8 cellular contexts compared by ENCODE assay signal in the genomic region with DNA sequence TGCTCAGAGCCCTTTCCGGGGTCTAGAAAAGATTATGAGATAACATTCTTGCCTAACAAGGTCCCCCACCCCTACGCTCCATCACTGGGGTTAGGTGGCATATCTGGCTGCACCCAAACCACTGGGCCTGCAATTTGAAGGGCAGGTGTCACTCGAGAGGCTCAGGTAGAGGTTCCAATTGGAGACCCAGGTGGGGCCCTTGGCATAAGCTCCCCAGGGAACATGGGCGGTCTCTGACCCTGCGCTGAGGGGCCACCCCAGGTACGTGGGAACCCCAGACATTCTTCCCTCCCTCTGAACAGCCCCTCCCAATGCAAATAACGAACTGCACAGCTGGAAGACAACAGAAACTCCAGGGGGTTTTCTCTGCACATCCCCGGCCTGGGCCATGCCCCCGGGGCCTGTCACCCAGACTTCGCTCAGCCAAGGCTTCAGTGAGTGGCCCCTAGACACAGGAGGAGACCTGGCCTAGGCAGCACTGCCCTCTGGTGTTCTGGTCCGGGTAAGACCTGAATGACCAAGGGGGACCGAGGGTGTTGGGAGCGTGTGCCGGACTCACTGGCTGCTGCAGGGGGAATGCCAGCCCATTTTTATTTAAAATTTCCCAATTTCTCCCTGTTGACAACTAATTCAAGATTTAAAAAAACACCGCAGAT. TPM values are rescaled to one million over a fixed set of nuclear protein-coding genes. Genes with fewer than 3 reads are reported as not detected.
A peak's percentile ranks its signal among the peaks of the same experiment; 100 is the strongest.
DNase-seq lines count a peak whose midpoint lies in the region; ATAC-seq and TF ChIP-seq lines count a peak whose summit lies in the region.

No MANE protein-coding gene starts in this region.

- TF ChIP-seq CTCF in C4-2B (conservative IDR thresholded peaks at IDR 0.05): peak; percentile 76
- peak; percentile 64 to 74 (median 68) for TF ChIP-seq CTCF in HCT116 (IDR thresholded peaks at IDR 0.05 in 2 of 3, conservative IDR thresholded peaks at IDR 0.05 in 1 of 3; ENCODE audit: borderline replicate concordance in 1 of 3, insufficient read depth in 1 of 3, low read depth in 2 of 3, low read length in 2 of 3)
- TF ChIP-seq CTCF in Panc1 (IDR thresholded peaks at IDR 0.05): peak; percentile 93
- peak; percentile 75 to 97 (median 89) for TF ChIP-seq CTCF in sigmoid colon (IDR thresholded peaks at IDR 0.05)

- in situ Hi-C loops in Panc1 (cut with HindIII; ENCODE audit: low pct_unique_long_range_greater_than_20kb, low sequenced_read_pairs): no loop called here

- no peaks in the 10 kb centered on the region for H3K9me3 Mint-ChIP-seq in activated naive CD8-positive, alpha-beta T cell treated with anti-CD3 and anti-CD28 coated beads, Interleukin-2, amount 50 U/mL, for 24 hours

- no peaks in the 10 kb centered on the region for H3K27me3 ChIP-seq in HCT116 (ENCODE audit: insufficient read depth, low read length)
- no peaks in the 10 kb centered on the region for H3K27me3 ChIP-seq in Panc1 (ENCODE audit: control insufficient read depth, insufficient read depth, low read length)
- no peaks in the 10 kb centered on the region for H3K27me3 ChIP-seq in sigmoid colon

- peak; percentile 18 for DNase-seq in HCT116 (ENCODE audit: low read depth, low spot score)
- DNase-seq in Panc1 (ENCODE audit: low read depth, low spot score): peak; percentile 13
- DNase-seq in activated naive CD8-positive, alpha-beta T cell treated with anti-CD3 and anti-CD28 coated beads, Interleukin-2, amount 50 U/mL, for 24 hours: peak; percentile 60
- DNase-seq in left cardiac atrium: peak; percentile 58
- DNase-seq in sigmoid colon: peak; percentile 87

- no peaks in the 10 kb centered on the region for H3K9me2 ChIP-seq in HCT116 (ENCODE audit: insufficient read depth)

- peaks cover 6% of the 10 kb centered on the region for H3K4me1 Mint-ChIP-seq in activated naive CD8-positive, alpha-beta T cell treated with anti-CD3 and anti-CD28 coated beads, Interleukin-2, amount 50 U/mL, for 24 hours

- no peak overlapping the region for H3K4me3 Mint-ChIP-seq in activated naive CD8-positive, alpha-beta T cell treated with anti-CD3 and anti-CD28 coated beads, Interleukin-2, amount 50 U/mL, for 24 hours

- H3K36me3 ChIP-seq in HCT116 (ENCODE audit: control insufficient read depth in 1 of 2, insufficient read depth in 2 of 2, low read length in 2 of 2): peaks cover 16 to 28% of the 10 kb centered on the region in 2 experiments; a peak in 3 of 4 replicates
- no peaks in the 10 kb centered on the region; the same call in 1 of the 2 replicates for H3K36me3 ChIP-seq in Panc1 (ENCODE audit: control insufficient read depth, insufficient read depth, low read length)
- H3K36me3 ChIP-seq in sigmoid colon: peaks cover 13 to 56% (median 20%) of the 10 kb centered on the region in 4 donors

- no peak overlapping the region for H3K4me2 ChIP-seq in HCT116 (ENCODE audit: low read length)

- POLR2A ChIA-PET in HCT116 (lab: Charles Lee) (no interaction called here), Panc1 (lab: Charles Lee) (no interaction called here)

- 80 to 81% methylated on average over 15 of the region's 15 CpGs for WGBS in sigmoid colon, 2 donors

- no peak for TF ChIP-seq POLR2A in HCT116 (IDR thresholded peaks at IDR 0.05; ENCODE audit: borderline replicate concordance, extremely low read depth, insufficient read depth, insufficient read length)
- no peak for TF ChIP-seq POLR2A in sigmoid colon (IDR thresholded peaks at IDR 0.05)

- peak; percentile 80 for ATAC-seq in HCT116
- ATAC-seq in Panc1: peak; percentile 68
- ATAC-seq in activated naive CD8-positive, alpha-beta T cell treated with anti-CD3 and anti-CD28 coated beads, Interleukin-2, amount 50 U/mL, for 24 hours: peak; percentile 44
- peak; percentile 15 to 46 for ATAC-seq in left cardiac atrium
- no peak for ATAC-seq in HG03565 (IDR thresholded peaks at IDR 0.05; ENCODE audit: unreplicated experiment)
- ATAC-seq in HG02642 (IDR thresholded peaks at IDR 0.05; ENCODE audit: poor library complexity, unreplicated experiment): no peak

- no peak overlapping the region for H3K9ac ChIP-seq in HCT116 (ENCODE audit: low read length)

- H3K27ac ChIP-seq in C4-2B (no peak overlapping the region), HCT116 (ENCODE audit: low read depth, low read length) (no peak overlapping the region), Panc1 (ENCODE audit: low read length) (no peak overlapping the region), sigmoid colon (peak overlapping the region in 2 of 4 donors; percentile 25 to 99)

- BruUV-seq in HCT116 (replicated peaks; lab: Mats Ljungman, UMichigan) (no TSS peak), Panc1 (replicated peaks; lab: Mats Ljungman, UMichigan) (no TSS peak)

- H3K9me3 ChIP-seq in HCT116 (ENCODE audit: control insufficient read depth in 1 of 2, insufficient read depth in 1 of 2, low read depth in 1 of 2, low read length in 2 of 2) (no peaks in the 10 kb centered on the region), Panc1 (ENCODE audit: control insufficient read depth, insufficient read depth, low read depth, low read length) (no peaks in the 10 kb centered on the region), sigmoid colon (no peaks in the 10 kb centered on the region)

- RAD21 ChIA-PET in HCT116 (lab: Charles Lee; ENCODE audit: low non-redundant PET in 1 of 2, low total read pairs in 2 of 2, uncharacterized antibody in 2 of 2, unreplicated experiment in 2 of 2): no interaction called here

- peak; percentile 84 for TF ChIP-seq RAD21 in HCT116 (IDR thresholded peaks at IDR 0.05; ENCODE audit: low read depth)

- intact Hi-C loops in HCT116 (cut with micrococcal nuclease) (loop anchor here (1.0 kb wide), 2 partner anchors 80 to 113 kb away; no protein-coding TSS in a partner anchor), Panc1 (cut with micrococcal nuclease; ENCODE audit: unreplicated experiment) (loop anchor here (1.0 to 2.0 kb wide), 2 partner anchors 81 to 112 kb away; no protein-coding TSS in a partner anchor), left cardiac atrium (cut with DNase I) (loop anchor here in 1 of 2 donors (5.0 kb wide), 1 partner anchor 80 kb away; no protein-coding TSS in a partner anchor), sigmoid colon (cut with DNase I) (loop anchor here (1.0 kb wide), 2 partner anchors 80 to 112 kb away; no protein-coding TSS in a partner anchor)

- CTCF ChIA-PET in HCT116 (lab: Charles Lee) (interaction anchor here (1.0 kb wide), 1 partner anchor 112 kb away, joined by 3 read pairs; no protein-coding TSS in a partner anchor), Panc1 (lab: Charles Lee) (interaction anchor here (1.3 to 1.6 kb wide), 3 partner anchors 81 to 113 kb away, joined by 3 to 7 read pairs (median 4); no protein-coding TSS in a partner anchor)

- TF ChIP-seq EP300 in sigmoid colon (IDR thresholded peaks at IDR 0.05): no peak

- no peak overlapping the region for H3K27ac Mint-ChIP-seq in activated naive CD8-positive, alpha-beta T cell treated with anti-CD3 and anti-CD28 coated beads, Interleukin-2, amount 50 U/mL, for 24 hours

- H2AFZ ChIP-seq in HCT116 (ENCODE audit: low read depth, low read length, poor library complexity, severe bottlenecking): no peak overlapping the region

- H4K20me1 ChIP-seq in HCT116 (ENCODE audit: insufficient read depth): no peaks in the 10 kb centered on the region

- no peaks in the 10 kb centered on the region for H3K79me2 ChIP-seq in HCT116 (ENCODE audit: insufficient read depth, low read length)

- H3K4me1 ChIP-seq in HCT116 (ENCODE audit: control insufficient read depth in 1 of 2, insufficient read depth in 2 of 2, low read length in 2 of 2) (no peaks in the 10 kb centered on the region), Panc1 (ENCODE audit: control insufficient read depth, insufficient read depth, low read length) (peaks cover 32% of the 10 kb centered on the region), sigmoid colon (peaks cover 0 to 50% (median 49%) of the 10 kb centered on the region in 4 donors)

- no peaks in the 10 kb centered on the region for H3K27me3 Mint-ChIP-seq in activated naive CD8-positive, alpha-beta T cell treated with anti-CD3 and anti-CD28 coated beads, Interleukin-2, amount 50 U/mL, for 24 hours

- no peak overlapping the region for H3K4me3 ChIP-seq in HCT116 (replicated peaks in 1 of 2; ENCODE audit: low read depth in 1 of 2, low read length in 2 of 2)
- H3K4me3 ChIP-seq in Panc1 (ENCODE audit: low read depth in 2 of 2, low read length in 2 of 2): no peak overlapping the region
- H3K4me3 ChIP-seq in sigmoid colon: no peak overlapping the region

- no peaks in the 10 kb centered on the region for H3K36me3 Mint-ChIP-seq in activated naive CD8-positive, alpha-beta T cell treated with anti-CD3 and anti-CD28 coated beads, Interleukin-2, amount 50 U/mL, for 24 hours (ENCODE audit: low read depth)

TF ChIP-seq in HCT116, 20 proteins besides CTCF, POLR2A, EP300 and RAD21 (continues in another document):
- TF ChIP-seq MAX (IDR thresholded peaks at IDR 0.05) (no peak), CBX3 (IDR thresholded peaks at IDR 0.05; ENCODE audit: low read depth) (no peak), EGR1 (IDR thresholded peaks at IDR 0.05; ENCODE audit: low read depth) (no peak)

RNA-seq across cellular contexts. Expression of gene DSTN, which starts 47.5 kb away (rescaled TPM):
- 202 TPM for total RNA-seq in HCT116 (2021; ENCODE audit: unreplicated experiment)
- 96.2 and 121 TPM in 2 replicates for polyA plus RNA-seq in HCT116 (2012)
- total RNA-seq in Panc1 (2021; ENCODE audit: unreplicated experiment): 412 TPM
- polyA plus RNA-seq in Panc1 (2012; ENCODE audit: insufficient read length): 381 TPM
- total RNA-seq in left cardiac atrium: 100 to 1,000 TPM; 547 to 572 TPM
- 1,000 to 10,000 TPM; 1,872 to 2,237 (median 1,948) TPM for total RNA-seq in sigmoid colon
- 100 to 1,000 TPM; 429 to 672 (median 586) TPM for polyA plus RNA-seq in sigmoid colon

Comparison
In these comparisons a context has a peak if more than half of its experiments do, and no peak if none do; other contexts are left out.
1. ATAC-seq: peak in HCT116 (single experiment), Panc1 (single experiment), activated naive CD8-positive, alpha-beta T cell treated with anti-CD3 and anti-CD28 coated beads, Interleukin-2, amount 50 U/mL, for 24 hours (single experiment) and left cardiac atrium (2 of 2); none in HG03565 (single experiment) and HG02642 (single experiment).
2. DNase-seq: peak in every context shown above with its lines; median percentile 87 in sigmoid colon; 60 in activated naive CD8-positive, alpha-beta T cell treated with anti-CD3 and anti-CD28 coated beads, Interleukin-2, amount 50 U/mL, for 24 hours; 58 in left cardiac atrium; 18 in HCT116; 13 in Panc1.
3. Peak in every context shown above with its lines, with median percentiles within 50 percentile points of each other: CTCF ChIP-seq.